ENCODE assay signal across 10 cellular contexts in genomic region chr3:187042062-187042745, GRCh38.
DNase-seq lines count a peak whose midpoint lies in the region; ATAC-seq and TF ChIP-seq lines count a peak whose summit lies in the region.
"Had no signal": no experiment of that assay in that cellular context is flagged by ENCODE, and none has a peak within 500 bp of the region (broad histone marks: within the 10 kb centered on the region; RNA-seq: fewer than 3 reads in every experiment).

No MANE protein-coding gene starts in this region.

- H3K36me3 ChIP-seq in right lobe of liver = peaks cover 0 to 30% (median 6%) of the 10 kb centered on the region in 4 donors

- DNase-seq in NB4 (ENCODE audit: low read depth) = peak; percentile 31
- DNase-seq in right lobe of liver = no peak
- no peak for DNase-seq in Kasumi-1 (lab: John Stamatoyannopoulos, UW)
- DNase-seq in anterior cingulate cortex (lab: John Stamatoyannopoulos, UW) = no peak
- DNase-seq in head of caudate nucleus = no peak
- DNase-seq in NCI-H1417 (lab: John Stamatoyannopoulos, UW) = no peak
- DNase-seq: GF-D8 had no signal

- no peak for TF ChIP-seq CTCF in NB4 (IDR thresholded peaks at IDR 0.05; ENCODE audit: low read depth, low read length)
- TF ChIP-seq CTCF in right lobe of liver (IDR thresholded peaks at IDR 0.05) = no peak

- TF ChIP-seq POLR2A in NB4 (IDR thresholded peaks at IDR 0.05; ENCODE audit: extremely low read depth, insufficient read length) = no peak
- no peak for TF ChIP-seq POLR2A in right lobe of liver (IDR thresholded peaks at IDR 0.05)

- H3K27ac ChIP-seq in right lobe of liver = peak overlapping the region; percentile 85 to 97 (median 95)

- peak; percentile 6 for ATAC-seq in GM19463 (IDR thresholded peaks at IDR 0.05; ENCODE audit: unreplicated experiment)
- ATAC-seq in right lobe of liver = peak in 2 of 4 donors; percentile 4 to 13
- ATAC-seq: SK-N-SH treated with all-trans-retinoic acid at 6 μM for 48 hours had no signal

- no peaks in the 10 kb centered on the region for H3K9me3 ChIP-seq in right lobe of liver

- 30% methylated on average over 7 of the region's 7 CpGs for WGBS in right lobe of liver (ENCODE audit: insufficient coverage, low coverage, low lambda C conversion rate, missing lambda C conversion rate)

- intact Hi-C loops in right lobe of liver (cut with DNase I) = loop anchor here in 1 of 2 donors (10.0 kb wide), 1 partner anchor 67 kb away; no protein-coding TSS in a partner anchor
- intact Hi-C loops in head of caudate nucleus (cut with DNase I) = no loop called here

- H3K27me3 ChIP-seq in right lobe of liver = no peaks in the 10 kb centered on the region

- peaks cover 0 to 63% (median 23%) of the 10 kb centered on the region in 4 donors for H3K4me1 ChIP-seq in right lobe of liver

- H3K4me3 ChIP-seq in GM08714 (ENCODE audit: low read length) = peak overlapping the region; percentile 24; the same call in 1 of the 2 replicates
- no peak overlapping the region for H3K4me3 ChIP-seq in NB4 (ENCODE audit: low read depth, low read length)
- H3K4me3 ChIP-seq in right lobe of liver = peak overlapping the region; percentile 17 to 67 (median 63)
